1 cellular context compared by ENCODE assay signal in the genomic region with DNA sequence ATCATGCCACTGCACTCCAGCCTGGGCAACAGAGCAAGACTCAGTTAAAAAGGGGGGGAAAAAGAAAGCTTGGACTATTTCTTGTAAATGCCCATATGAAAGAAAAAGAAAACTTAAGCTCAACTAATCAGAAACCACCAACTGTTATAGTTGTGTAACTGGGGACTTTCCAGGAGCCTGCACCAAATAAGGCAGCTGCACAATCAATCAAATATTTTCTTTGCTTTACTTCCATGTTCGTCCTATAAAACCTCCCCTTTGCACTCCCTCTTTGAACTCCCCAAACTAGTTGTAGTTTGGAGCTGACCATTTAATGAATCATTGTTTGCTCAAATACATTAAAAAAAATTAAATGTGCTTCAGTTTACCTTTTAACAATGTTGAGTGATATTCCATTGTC.
TF ChIP-seq lines count a peak whose summit lies in the region.

No MANE protein-coding gene starts in this region.

TF ChIP-seq in IMR-90, 13 proteins besides CTCF, POLR2A, EP300 and RAD21:
- no peak for TF ChIP-seq RCOR1 (IDR thresholded peaks at IDR 0.05; ENCODE audit: insufficient replicate concordance, low read length)
- no peak for TF ChIP-seq MAFK (IDR thresholded peaks at IDR 0.05; ENCODE audit: low read depth, low read length)
- no peak for TF ChIP-seq MXI1 (IDR thresholded peaks at IDR 0.05; ENCODE audit: borderline replicate concordance, low read depth, low read length)
